In the genomic region with DNA sequence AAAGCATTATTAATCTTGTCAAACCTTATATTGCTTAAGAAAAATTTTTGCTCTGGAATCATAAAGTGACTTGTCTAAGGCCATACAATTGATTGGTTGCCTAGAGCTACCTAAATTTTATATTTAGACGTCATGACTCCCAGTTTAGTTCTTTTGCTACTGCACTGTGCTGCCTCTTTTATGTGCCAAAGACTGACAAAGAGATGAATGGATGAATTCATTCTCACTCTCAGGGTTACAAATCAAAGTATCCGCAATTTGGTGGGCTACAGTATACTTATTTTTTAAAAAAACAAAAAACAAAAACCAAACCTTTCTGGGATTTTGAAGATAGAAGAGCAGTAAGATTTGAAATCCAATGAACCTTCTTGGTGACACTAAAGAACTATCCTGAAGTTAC, we compare ENCODE assay signal across 37 cellular contexts. TPM values are rescaled to one million over a fixed set of nuclear protein-coding genes. Genes with fewer than 3 reads are reported as not detected.
"Had no signal": no experiment of that assay in that cellular context is flagged by ENCODE, and none has a peak within 500 bp of the region (broad histone marks: within the 10 kb centered on the region; RNA-seq: fewer than 3 reads in every experiment).

No MANE protein-coding gene starts in this region.

- DNase-seq: Karpas-422, Kasumi-1, KBM-7, KG1, MG63, MV-4-11, NCI-H1048, NCI-H1092, NCI-H1092 treated with DMSO at 0.1 percent for 48 hours, NCI-H1105, NCI-H1105 treated with DMSO at 0.1 percent for 48 hours, NCI-H1417, NCI-H1417 treated with DMSO at 0.1 percent for 48 hours, NCI-H1436, NCI-H1436 treated with DMSO at 0.1 percent for 48 hours, NCI-H146, NCI-H1694, NCI-H1694 treated with DMSO at 0.1 percent for 48 hours, NCI-H187, NCI-H187 treated with DMSO at 0.1 percent for 48 hours, NCI-H1930, NCI-H2029, NCI-H2029 treated with DMSO at 0.1 percent for 48 hours, NCI-H2081, NCI-H2081 treated with DMSO at 0.1 percent for 48 hours, NCI-H2107, NCI-H2171, NCI-H2171 treated with DMSO at 0.1 percent for 48 hours, NCI-H2227 treated with DMSO at 0.1 percent for 48 hours, NCI-H226, NCI-H345, NCI-H446, NCI-H446 treated with DMSO at 0.1 percent for 48 hours had no signal

- H3K36me3 ChIP-seq: MG63 had no signal

- H3K4me3 ChIP-seq: MG63 had no signal

- H3K27me3 ChIP-seq: MG63 had no signal

- H3K9me3 ChIP-seq: MG63 had no signal

RNA-seq across cellular contexts. Expression of gene TMEM229A, which starts 27.7 kb away (rescaled TPM):
- total RNA-seq: LHCN-M2, M059J, MCF 10A, NCI-H460 had no signal
